Comparison of ENCODE assay signal across 15 cellular contexts in genomic region chr4:158176108-158176507, GRCh38. TPM values are rescaled to one million over a fixed set of nuclear protein-coding genes. Genes with fewer than 3 reads are reported as not detected.
DNase-seq lines count a peak whose midpoint lies in the region; ATAC-seq, FAIRE-seq and TF ChIP-seq lines count a peak whose summit lies in the region.
"Had no signal": no experiment of that assay in that cellular context is flagged by ENCODE, and none has a peak within 500 bp of the region (broad histone marks: within the 10 kb centered on the region; RNA-seq: fewer than 3 reads in every experiment).

No MANE protein-coding gene starts in this region.

- FAIRE-seq in pancreas (lab: Jason Lieb, UNC) = no peak
- FAIRE-seq: H1, HTR-8/SVneo had no signal

- CTCF ChIA-PET in Caco-2 (lab: Charles Lee) = no interaction called here

- H3K9me3 Mint-ChIP-seq in Caco-2 (ENCODE audit: unreplicated experiment) = no peaks in the 10 kb centered on the region

- H3K9me3 ChIP-seq in Caco-2 (no peaks in the 10 kb centered on the region), MG63 (no peaks in the 10 kb centered on the region), pancreas (no peaks in the 10 kb centered on the region)

- H3K4me3 Mint-ChIP-seq in Caco-2 (ENCODE audit: unreplicated experiment) = peak overlapping the region; percentile 42
- H3K4me3 Mint-ChIP-seq: B cell had no signal

- H3K36me3 ChIP-seq in Caco-2 (ENCODE audit: control insufficient read depth, insufficient read depth, low read length) = no peaks in the 10 kb centered on the region
- H3K36me3 ChIP-seq in MG63 = no peaks in the 10 kb centered on the region
- no peaks in the 10 kb centered on the region for H3K36me3 ChIP-seq in pancreas

- H3K27me3 Mint-ChIP-seq in Caco-2 (ENCODE audit: insufficient read depth, unreplicated experiment) = no peaks in the 10 kb centered on the region

- peaks cover 33% of the 10 kb centered on the region for H3K36me3 Mint-ChIP-seq in Caco-2 (ENCODE audit: insufficient read depth, unreplicated experiment)

- no peak for DNase-seq in Caco-2
- DNase-seq in MG63 = peak; percentile 44
- no peak for DNase-seq in coronary artery (ENCODE audit: low spot score)
- DNase-seq in pancreas = peak in 3 of 6 donors; percentile 19 to 55 (median 34)
- no peak for DNase-seq in central memory CD4-positive, alpha-beta T cell
- no peak for DNase-seq in cardiac septum (ENCODE audit: low spot score)
- DNase-seq: activated CD4-positive, alpha-beta T cell treated with anti-CD3 and anti-CD28 coated beads, Interleukin-2, amount 50 U/mL, for 4 hours; DND-41; NCI-H345 had no signal

- ATAC-seq in pancreas (peak in 3 of 4 donors; percentile 15 to 42 (median 33)), GM19351 (IDR thresholded peaks at IDR 0.05; ENCODE audit: unreplicated experiment) (no peak), GM21447 (IDR thresholded peaks at IDR 0.05; ENCODE audit: unreplicated experiment) (no peak)
- ATAC-seq: Panc1 had no signal

- H3K4me1 Mint-ChIP-seq in Caco-2 (ENCODE audit: low read depth, unreplicated experiment) = peaks cover 14% of the 10 kb centered on the region
- H3K4me1 Mint-ChIP-seq: B cell had no signal

- H3K27me3 ChIP-seq in Caco-2 (replicated peaks; ENCODE audit: control insufficient read depth, insufficient read depth, low read length) (no peaks in the 10 kb centered on the region), MG63 (peaks cover 5% of the 10 kb centered on the region), pancreas (no peaks in the 10 kb centered on the region)

- H3K4me3 ChIP-seq in Caco-2 (ENCODE audit: low read depth, low read length) (no peak overlapping the region), MG63 (no peak overlapping the region), coronary artery (no peak overlapping the region), pancreas (no peak overlapping the region)

- H3K4me1 ChIP-seq in Caco-2 (peaks cover 14% of the 10 kb centered on the region), pancreas (peaks cover 10 to 21% (median 11%) of the 10 kb centered on the region in 3 donors)

- H3K27ac Mint-ChIP-seq in Caco-2 (ENCODE audit: unreplicated experiment) = no peak overlapping the region
- H3K27ac Mint-ChIP-seq: B cell had no signal

- BruUV-seq in Caco-2 (replicated peaks; lab: Mats Ljungman, UMichigan) = no TSS peak

- 26 to 28% methylated on average over 2 of the region's 2 CpGs for WGBS in pancreas, 2 donors

- H3K27ac ChIP-seq in coronary artery = peak overlapping the region; percentile 28 to 56
- H3K27ac ChIP-seq in pancreas = peak overlapping the region in 2 of 4 donors; percentile 13 to 25

- POLR2A ChIA-PET in Caco-2 (lab: Charles Lee) = no interaction called here

- TF ChIP-seq CTCF in Caco-2 (IDR thresholded peaks at IDR 0.05; ENCODE audit: insufficient read depth in 1 of 2, low read depth in 1 of 2, low read length in 1 of 2, severe bottlenecking in 1 of 2, unreplicated experiment in 1 of 2) = no peak
- no peak for TF ChIP-seq CTCF in coronary artery (IDR thresholded peaks at IDR 0.05)
- TF ChIP-seq CTCF in pancreas (IDR thresholded peaks at IDR 0.05) = no peak

- intact Hi-C loops in Caco-2 (cut with micrococcal nuclease; ENCODE audit: unreplicated experiment) (no loop called here), pancreas (cut with DNase I) (no loop called here), cardiac septum (cut with DNase I) (loop anchor here (5.0 kb wide), 1 partner anchor 76 kb away; no protein-coding TSS in a partner anchor)

RNA-seq across cellular contexts. Expression of gene GASK1B, which starts 3.3 kb away (rescaled TPM):
- total RNA-seq in Caco-2 (2022) = 42.5 and 48.5 TPM in 2 replicates
- total RNA-seq in MG63 (2014; rRNA removed; shearing (Covaris generic); ENCODE audit: low replicate concordance) = 2.0 and 4.1 TPM in 2 replicates
- total RNA-seq in pancreas = 10 to 100 TPM in 3 of 6 donors, 1 to 10 TPM in 3; 1.4 to 27.7 (median 7.7) TPM
- polyA plus RNA-seq in pancreas = 1 to 10 TPM; 2.4 to 3.0 TPM
- 90.6 TPM for total RNA-seq in cardiac septum
- total RNA-seq: H1 had no signal
- polyA plus RNA-seq: H1 had no signal

RNA-seq across cellular contexts. Expression of gene TMEM144, which starts 34.2 kb away (rescaled TPM):
- total RNA-seq in Caco-2 (2022) = 15.5 and 17.9 TPM in 2 replicates
- 1.7 and 3.9 TPM in 2 replicates for total RNA-seq in MG63 (2014; rRNA removed; shearing (Covaris generic); ENCODE audit: low replicate concordance)
- total RNA-seq in pancreas = 10 to 100 TPM in 2 of 6 donors, 1 to 10 TPM in 4; 5.1 to 10.1 (median 8.6) TPM
- polyA plus RNA-seq in pancreas = 1 to 10 TPM; 2.4 to 3.1 TPM
- 14.6 TPM for total RNA-seq in cardiac septum

Comparison
In these comparisons a context has a peak if more than half of its experiments do, and no peak if none do; other contexts are left out.
1. ATAC-seq: peak in pancreas (3 of 4); none in GM19351 (single experiment) and GM21447 (single experiment).